ENCODE assay signal across 1 cellular context in genomic region chr12:6547987-6548386, GRCh38.
A peak's percentile ranks its signal among the peaks of the same experiment; 100 is the strongest.
TF ChIP-seq lines count a peak whose summit lies in the region.

No MANE protein-coding gene starts in this region.

TF ChIP-seq in IMR-90, 13 proteins besides CTCF, POLR2A, EP300 and RAD21 (continued from another document):
- TF ChIP-seq MAZ (IDR thresholded peaks at IDR 0.05; ENCODE audit: borderline replicate concordance, low read depth, low read length), result peak; percentile 58
- peak; percentile 71 for TF ChIP-seq FOS (IDR thresholded peaks at IDR 0.05; ENCODE audit: low read depth, low read length)
